Comparison of ENCODE assay signal across 24 cellular contexts in genomic region chr17:66569572-66569971, GRCh38.
"Had no signal": no experiment of that assay in that cellular context is flagged by ENCODE, and none has a peak within 500 bp of the region (broad histone marks: within the 10 kb centered on the region; RNA-seq: fewer than 3 reads in every experiment).

No MANE protein-coding gene starts in this region.

- H3K27ac ChIP-seq: colonic mucosa, epithelial cell of prostate, esophagus squamous epithelium, gastrocnemius medialis, heart right ventricle, left lung, lower lobe of right lung had no signal

- FAIRE-seq: endometrium, islet of Langerhans, keratinocyte had no signal

- H3K36me3 ChIP-seq: colonic mucosa, esophagus squamous epithelium, gastrocnemius medialis, heart right ventricle, left lung, lower lobe of right lung had no signal

- ATAC-seq: effector memory CD8-positive, alpha-beta T cell; esophagus mucosa; gastrocnemius medialis; heart right ventricle; left cardiac atrium; left lung; left ventricle myocardium superior; lower lobe of right lung; mucosa of descending colon; naive thymus-derived CD4-positive, alpha-beta T cell had no signal

- H3K9me3 ChIP-seq: colonic mucosa, esophagus squamous epithelium, gastrocnemius medialis, heart right ventricle, left lung, lower lobe of right lung, mucosa of descending colon had no signal

- DNase-seq: colonic mucosa; cortex of kidney; effector CD8-positive, alpha-beta T cell; effector memory CD8-positive, alpha-beta T cell; erythroblast; esophagus squamous epithelium; foreskin fibroblast; foreskin melanocyte; gastrocnemius medialis; glutamatergic neuron; heart right ventricle; hippocampal formation; left cardiac atrium; left lung; left ventricle myocardium superior; lower lobe of right lung; mesenchymal stem cell; mucosa of descending colon; naive thymus-derived CD4-positive, alpha-beta T cell had no signal

- H3K27me3 ChIP-seq: colonic mucosa, esophagus squamous epithelium, gastrocnemius medialis, heart right ventricle, left lung had no signal

- H3K4me1 ChIP-seq: colonic mucosa, gastrocnemius medialis, left lung, lower lobe of right lung had no signal

- H3K4me3 ChIP-seq: colonic mucosa, esophagus squamous epithelium, gastrocnemius medialis, heart right ventricle, left lung, lower lobe of right lung, mucosa of descending colon had no signal
